ENCODE assay signal across 8 cellular contexts in the genomic region with DNA sequence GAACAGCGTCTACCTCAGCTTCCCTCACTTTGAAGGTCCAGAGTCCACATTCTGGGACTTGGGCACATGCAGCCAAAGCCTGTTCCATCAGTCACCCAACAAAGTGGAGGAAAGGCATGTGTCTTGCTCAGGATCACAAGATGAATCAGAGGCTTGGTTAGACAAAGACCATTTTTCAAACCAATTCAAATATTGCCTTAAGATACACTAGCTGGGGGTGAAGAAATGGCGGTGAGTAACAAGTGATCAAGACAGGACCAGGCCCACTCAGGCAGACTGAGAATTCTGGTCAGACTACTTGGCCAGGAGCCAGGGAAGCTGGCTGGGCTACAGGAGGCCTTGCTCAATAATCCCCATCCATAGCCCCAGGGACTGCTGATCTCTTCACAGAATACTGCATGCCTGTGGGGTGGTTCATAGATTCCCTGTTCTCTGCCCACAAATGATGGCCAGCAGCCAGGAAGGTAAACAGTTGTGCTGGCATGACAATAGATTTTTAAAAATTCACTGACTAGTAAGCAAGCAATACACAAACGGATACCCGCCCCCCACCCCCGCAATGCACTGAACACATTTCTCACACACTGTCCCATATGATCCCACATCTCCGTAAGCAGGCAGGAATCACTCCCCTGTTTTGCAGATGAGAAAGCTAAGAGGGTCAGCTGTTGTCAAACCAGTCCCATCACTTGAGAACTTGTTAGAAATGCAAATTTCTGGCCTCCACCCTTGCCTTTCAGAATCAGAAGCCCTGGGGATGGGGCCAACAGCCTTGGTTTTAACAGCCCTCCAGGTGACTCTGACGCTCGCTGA. TPM values are rescaled to one million over a fixed set of nuclear protein-coding genes. Genes with fewer than 3 reads are reported as not detected.
DNase-seq lines count a peak whose midpoint lies in the region; ATAC-seq and TF ChIP-seq lines count a peak whose summit lies in the region.

No MANE protein-coding gene starts in this region.

- H3K9me3 ChIP-seq in right lobe of liver, result no peaks in the 10 kb centered on the region

- ATAC-seq in right lobe of liver (peak; percentile 92 to 97 (median 96)), GM19463 (IDR thresholded peaks at IDR 0.05; ENCODE audit: unreplicated experiment) (no peak), GM21528 (IDR thresholded peaks at IDR 0.05; ENCODE audit: low FRiP score, unreplicated experiment) (no peak)

- WGBS in right lobe of liver (ENCODE audit: insufficient coverage, low coverage, low lambda C conversion rate, missing lambda C conversion rate), result 29% methylated on average over 7 of the region's 8 CpGs

- intact Hi-C loops in right lobe of liver (cut with DNase I), result loop anchor here in 1 of 2 donors (10.0 kb wide), 1 partner anchor 103 kb away; no protein-coding TSS in a partner anchor

- H3K27me3 ChIP-seq in right lobe of liver, result no peaks in the 10 kb centered on the region

- H3K36me3 ChIP-seq in right lobe of liver, result no peaks in the 10 kb centered on the region

- peaks cover 0 to 14% (median 9%) of the 10 kb centered on the region in 4 donors for H3K4me1 ChIP-seq in right lobe of liver

- DNase-seq in G401 (ENCODE audit: low spot score) (peak; percentile 22), NCI-H345 (lab: John Stamatoyannopoulos, UW) (peak; percentile 98), cerebellum (ENCODE audit: low spot score) (peak; percentile 14), right lobe of liver (peak; percentile 84 to 86 (median 86)), midbrain (lab: John Stamatoyannopoulos, UW) (no peak), cortex of kidney (lab: John Stamatoyannopoulos, UW) (no peak)

- H3K27ac ChIP-seq in right lobe of liver, result no peak overlapping the region

- no peak for TF ChIP-seq POLR2A in right lobe of liver (IDR thresholded peaks at IDR 0.05)

- no peak overlapping the region for H3K4me3 ChIP-seq in right lobe of liver

- in situ Hi-C loops in G401 (cut with HindIII; ENCODE audit: low sequenced_read_pairs), result no loop called here

- TF ChIP-seq CTCF in right lobe of liver (IDR thresholded peaks at IDR 0.05), result no peak

RNA-seq across cellular contexts. Expression of a gene that starts 27.2 kb away (rescaled TPM):
- total RNA-seq in G401 (2014; rRNA removed; shearing (Covaris generic)), result 131 and 135 TPM in 2 replicates
- total RNA-seq in cerebellum, result 44.3 TPM
- total RNA-seq in right lobe of liver, result 10 to 100 TPM; 20.6 to 30.6 (median 23.8) TPM

Comparison
In these comparisons a context has a peak if more than half of its experiments do, and no peak if none do; other contexts are left out.
1. DNase-seq: peak in G401 (single experiment), NCI-H345 (single experiment), cerebellum (single experiment) and right lobe of liver (3 of 3); none in midbrain (single experiment) and cortex of kidney (single experiment).
2. ATAC-seq: peak in right lobe of liver (4 of 4); none in GM19463 (single experiment) and GM21528 (single experiment).